ENCODE assay signal across 1 cellular context in the genomic region with DNA sequence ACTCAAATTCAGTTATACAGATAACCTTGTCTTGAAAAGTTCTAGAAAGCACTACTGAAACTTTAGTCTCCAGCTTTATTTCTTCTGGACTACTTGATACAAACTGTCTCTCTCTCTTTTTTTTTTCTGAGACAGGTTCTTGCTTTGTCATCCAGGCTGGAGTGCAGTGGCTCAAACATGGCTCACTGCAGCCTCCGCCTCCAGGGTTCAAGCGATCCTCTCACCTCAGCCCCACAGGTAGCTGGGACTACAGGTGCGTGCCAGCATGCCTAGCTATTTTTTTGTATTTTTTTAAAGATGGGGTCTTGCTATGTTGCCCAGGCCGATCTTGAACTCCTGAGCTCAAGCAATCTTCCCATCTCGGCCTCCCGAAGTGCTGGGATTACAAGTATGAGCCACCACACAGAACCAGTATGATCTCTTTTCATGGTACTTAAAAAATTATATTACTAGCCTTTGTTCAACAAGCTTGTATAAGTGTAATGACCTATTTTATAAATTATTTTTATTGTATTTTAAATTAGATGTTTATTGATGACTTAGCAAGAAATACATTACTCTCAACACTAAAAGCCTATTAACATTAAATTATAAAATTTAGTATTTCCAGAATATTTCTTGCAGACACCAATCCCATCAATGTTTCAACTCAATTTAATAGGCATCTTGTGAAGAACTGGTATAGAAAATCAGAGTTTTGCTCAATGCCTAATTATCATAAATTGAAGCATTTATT.
A peak's percentile ranks its signal among the peaks of the same experiment; 100 is the strongest.
TF ChIP-seq lines count a peak whose summit lies in the region.

No MANE protein-coding gene starts in this region.

TF ChIP-seq in K562, 482 proteins besides CTCF, POLR2A, EP300 and RAD21 (continued from another document):
- TF ChIP-seq ZBTB40 (IDR thresholded peaks at IDR 0.05): 0 out of 2 replicates have a peak, but pooled peaks have one; percentile 12
- no peak for TF ChIP-seq ZBTB40 (CRISPR knock-in tag; IDR thresholded peaks at IDR 0.05)
- no peak for TF ChIP-seq YBX1 (IDR thresholded peaks at IDR 0.05)
- TF ChIP-seq, protein P1, sequence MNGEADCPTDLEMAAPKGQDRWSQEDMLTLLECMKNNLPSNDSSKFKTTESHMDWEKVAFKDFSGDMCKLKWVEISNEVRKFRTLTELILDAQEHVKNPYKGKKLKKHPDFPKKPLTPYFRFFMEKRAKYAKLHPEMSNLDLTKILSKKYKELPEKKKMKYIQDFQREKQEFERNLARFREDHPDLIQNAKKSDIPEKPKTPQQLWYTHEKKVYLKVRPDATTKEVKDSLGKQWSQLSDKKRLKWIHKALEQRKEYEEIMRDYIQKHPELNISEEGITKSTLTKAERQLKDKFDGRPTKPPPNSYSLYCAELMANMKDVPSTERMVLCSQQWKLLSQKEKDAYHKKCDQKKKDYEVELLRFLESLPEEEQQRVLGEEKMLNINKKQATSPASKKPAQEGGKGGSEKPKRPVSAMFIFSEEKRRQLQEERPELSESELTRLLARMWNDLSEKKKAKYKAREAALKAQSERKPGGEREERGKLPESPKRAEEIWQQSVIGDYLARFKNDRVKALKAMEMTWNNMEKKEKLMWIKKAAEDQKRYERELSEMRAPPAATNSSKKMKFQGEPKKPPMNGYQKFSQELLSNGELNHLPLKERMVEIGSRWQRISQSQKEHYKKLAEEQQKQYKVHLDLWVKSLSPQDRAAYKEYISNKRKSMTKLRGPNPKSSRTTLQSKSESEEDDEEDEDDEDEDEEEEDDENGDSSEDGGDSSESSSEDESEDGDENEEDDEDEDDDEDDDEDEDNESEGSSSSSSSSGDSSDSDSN (IDR thresholded peaks at IDR 0.05; ENCODE audit: borderline replicate concordance in 1 of 2, low read depth in 2 of 2, low read length in 2 of 2): no peak
- TF ChIP-seq TCF7 (IDR thresholded peaks at IDR 0.05; ENCODE audit: borderline replicate concordance): no peak
- TF ChIP-seq DNMT1 (IDR thresholded peaks at IDR 0.05): no peak
- TF ChIP-seq FOSL1 (tag; conservative IDR thresholded peaks at IDR 0.05): no peak; the same call in 1 of the 2 replicates
- no peak for TF ChIP-seq SUPT5H (IDR thresholded peaks at IDR 0.05)
- TF ChIP-seq, protein P2, sequence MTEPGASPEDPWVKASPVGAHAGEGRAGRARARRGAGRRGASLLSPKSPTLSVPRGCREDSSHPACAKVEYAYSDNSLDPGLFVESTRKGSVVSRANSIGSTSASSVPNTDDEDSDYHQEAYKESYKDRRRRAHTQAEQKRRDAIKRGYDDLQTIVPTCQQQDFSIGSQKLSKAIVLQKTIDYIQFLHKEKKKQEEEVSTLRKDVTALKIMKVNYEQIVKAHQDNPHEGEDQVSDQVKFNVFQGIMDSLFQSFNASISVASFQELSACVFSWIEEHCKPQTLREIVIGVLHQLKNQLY (CRISPR knock-in tag; conservative IDR thresholded peaks at IDR 0.05): no peak
- TF ChIP-seq RBM25 (IDR thresholded peaks at IDR 0.05; ENCODE audit: low read depth, low read length, severe bottlenecking): peak; percentile 30
- no peak for TF ChIP-seq STAT6 (CRISPR knock-in tag; IDR thresholded peaks at IDR 0.05)
- TF ChIP-seq ZNF184 (CRISPR knock-in tag; IDR thresholded peaks at IDR 0.05): no peak
- TF ChIP-seq, protein P3, sequence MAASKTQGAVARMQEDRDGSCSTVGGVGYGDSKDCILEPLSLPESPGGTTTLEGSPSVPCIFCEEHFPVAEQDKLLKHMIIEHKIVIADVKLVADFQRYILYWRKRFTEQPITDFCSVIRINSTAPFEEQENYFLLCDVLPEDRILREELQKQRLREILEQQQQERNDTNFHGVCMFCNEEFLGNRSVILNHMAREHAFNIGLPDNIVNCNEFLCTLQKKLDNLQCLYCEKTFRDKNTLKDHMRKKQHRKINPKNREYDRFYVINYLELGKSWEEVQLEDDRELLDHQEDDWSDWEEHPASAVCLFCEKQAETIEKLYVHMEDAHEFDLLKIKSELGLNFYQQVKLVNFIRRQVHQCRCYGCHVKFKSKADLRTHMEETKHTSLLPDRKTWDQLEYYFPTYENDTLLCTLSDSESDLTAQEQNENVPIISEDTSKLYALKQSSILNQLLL (CRISPR knock-in tag; IDR thresholded peaks at IDR 0.05; ENCODE audit: borderline replicate concordance): no peak
- TF ChIP-seq SMC3 (conservative IDR thresholded peaks at IDR 0.05; ENCODE audit: insufficient read depth, low read depth, low read length): no peak
- TF ChIP-seq ZNF76 (CRISPR knock-in tag; IDR thresholded peaks at IDR 0.05; ENCODE audit: borderline replicate concordance): no peak
- no peak for TF ChIP-seq ARID2 (IDR thresholded peaks at IDR 0.05)
- peak; percentile 53; the same call in 1 of the 2 replicates for TF ChIP-seq NFE2 (IDR thresholded peaks at IDR 0.05; ENCODE audit: low read depth)
- no peak for TF ChIP-seq TCF3 (CRISPR knock-in tag; IDR thresholded peaks at IDR 0.05)
- peak; percentile 70 for TF ChIP-seq ZNF121 (CRISPR knock-in tag; conservative IDR thresholded peaks at IDR 0.05)
- no peak for TF ChIP-seq NR2C2 (CRISPR knock-in tag; IDR thresholded peaks at IDR 0.05)
- no peak for TF ChIP-seq NR2C2 (tag; IDR thresholded peaks at IDR 0.05)
- TF ChIP-seq ZNF507 (tag; conservative IDR thresholded peaks at IDR 0.05): no peak
- no peak for TF ChIP-seq RFX1 (IDR thresholded peaks at IDR 0.05)
- TF ChIP-seq BHLHE40 (IDR thresholded peaks at IDR 0.05; ENCODE audit: low read length): no peak
- TF ChIP-seq OTX1 (CRISPR knock-in tag; IDR thresholded peaks at IDR 0.05): no peak
- no peak for TF ChIP-seq ARID3B (CRISPR knock-in tag; IDR thresholded peaks at IDR 0.05; ENCODE audit: borderline replicate concordance)
- no peak for TF ChIP-seq ZNF217 (CRISPR knock-in tag; IDR thresholded peaks at IDR 0.05)
TF ChIP-seq in K562: peak in this region for 10.
